In genomic region chr16:72168365-72168764, GRCh38 we compare ENCODE assay signal across 21 cellular contexts. TPM values are rescaled to one million over a fixed set of nuclear protein-coding genes. Genes with fewer than 3 reads are reported as not detected.
DNase-seq lines count a peak whose midpoint lies in the region; ATAC-seq, FAIRE-seq and TF ChIP-seq lines count a peak whose summit lies in the region.
"Had no signal": no experiment of that assay in that cellular context is flagged by ENCODE, and none has a peak within 500 bp of the region (broad histone marks: within the 10 kb centered on the region; RNA-seq: fewer than 3 reads in every experiment).

No MANE protein-coding gene starts in this region.

- 0 out of 2 replicates have a peak overlapping the region, but pooled peaks have one; percentile 1 for H3K4me3 ChIP-seq in BE2C (ENCODE audit: low read depth, low read length)
- H3K4me3 ChIP-seq: BLaER1 treated with 17β-estradiol and CSF1 and Interleukin-3, amounts not matched to agents 10 nM and 100 nM had no signal

- DNase-seq in BE2C (peak; percentile 9), HTR-8/SVneo (ENCODE audit: insufficient read length, low spot score) (no peak), memory B cell (ENCODE audit: low spot score in 2 of 2) (no peak)
- DNase-seq: 8988T; ACHN; Caco-2; Calu3; CD4-positive, alpha-beta T cell; CD8-positive, alpha-beta T cell; DMS79 treated with DMSO at 0.1 percent for 48 hours; GF-D8 had no signal

- no peaks in the 10 kb centered on the region for H3K36me3 ChIP-seq in BE2C

- peaks cover 40% of the 10 kb centered on the region for H3K4me1 ChIP-seq in BE2C
- H3K4me1 ChIP-seq: Caco-2 had no signal

- H3K9me3 Mint-ChIP-seq in memory B cell = peaks cover 1% of the 10 kb centered on the region
- H3K9me3 Mint-ChIP-seq: CD4-positive, alpha-beta T cell had no signal

- H3K36me3 Mint-ChIP-seq in memory B cell = peaks cover 6% of the 10 kb centered on the region
- H3K36me3 Mint-ChIP-seq: CD8-positive, alpha-beta T cell had no signal

- H3K4me3 Mint-ChIP-seq in memory B cell = no peak overlapping the region
- H3K4me3 Mint-ChIP-seq: CD4-positive, alpha-beta T cell; CD8-positive, alpha-beta T cell had no signal

- H3K4me1 Mint-ChIP-seq in memory B cell = peaks cover 11% of the 10 kb centered on the region

- TF ChIP-seq CTCF in BE2C (IDR thresholded peaks at IDR 0.05; ENCODE audit: low read depth, low read length) = no peak

- peaks cover 4% of the 10 kb centered on the region for H3K27me3 Mint-ChIP-seq in memory B cell

- FAIRE-seq in HTR-8/SVneo (lab: Jason Lieb, UNC) = peak; percentile 36
- FAIRE-seq: A204.1, D721Med, G401.6, GM12891, GM19239 had no signal

- H3K9me3 ChIP-seq in BE2C = no peaks in the 10 kb centered on the region
- H3K9me3 ChIP-seq: Caco-2 had no signal

- ATAC-seq in memory B cell (ENCODE audit: low read depth) = no peak
- ATAC-seq in HG03108 (IDR thresholded peaks at IDR 0.05; ENCODE audit: unreplicated experiment) = no peak
- no peak for ATAC-seq in GM21526 (IDR thresholded peaks at IDR 0.05; ENCODE audit: low FRiP score, unreplicated experiment)
- ATAC-seq in HG03571 (IDR thresholded peaks at IDR 0.05; ENCODE audit: unreplicated experiment) = no peak
- ATAC-seq: CD8-positive, alpha-beta T cell had no signal

- H3K27ac Mint-ChIP-seq in memory B cell = peak overlapping the region; percentile 32
- H3K27ac Mint-ChIP-seq: CD4-positive, alpha-beta T cell; CD8-positive, alpha-beta T cell had no signal

- H3K27me3 ChIP-seq in BE2C = no peaks in the 10 kb centered on the region
- H3K27me3 ChIP-seq: BLaER1 treated with 17β-estradiol and CSF1 and Interleukin-3, amounts not matched to agents 10 nM and 100 nM had no signal

RNA-seq across cellular contexts. Expression of gene PMFBP1, which starts 3.6 kb away (rescaled TPM):
- 4.6 TPM for polyA plus RNA-seq in BE2C (2012; ENCODE audit: insufficient read depth, insufficient read length, low read depth)
- polyA plus RNA-seq: AG04450 had no signal
